30 cellular contexts compared by ENCODE assay signal in genomic region chr2:70340075-70340474, GRCh38.
"Had no signal": no experiment of that assay in that cellular context is flagged by ENCODE, and none has a peak within 500 bp of the region (broad histone marks: within the 10 kb centered on the region; RNA-seq: fewer than 3 reads in every experiment).

No MANE protein-coding gene starts in this region.

- H3K36me3 ChIP-seq: cardiac muscle cell, esophagus squamous epithelium, gastroesophageal sphincter, heart right ventricle had no signal

- H3K27ac ChIP-seq: body of pancreas, cardiac muscle cell, coronary artery, dorsolateral prefrontal cortex, esophagus squamous epithelium, gastroesophageal sphincter, heart right ventricle, VCaP had no signal

- H3K4me3 Mint-ChIP-seq: activated CD4-positive, alpha-beta memory T cell treated with anti-CD3 and anti-CD28 coated beads, Interleukin-2, amount 10 ng/mL, durations not matched to agents 7 days and 5 days; activated CD4-positive, alpha-beta T cell treated with anti-CD3 and anti-CD28 coated beads, Interleukin-2, amount 10 ng/mL, durations not matched to agents 7 days and 5 days; activated naive CD8-positive, alpha-beta T cell; activated T-cell treated with anti-CD3 and anti-CD28 coated beads, Interleukin-2, amount 50 U/mL, for 24 hours; activated T-cell treated with anti-CD3 and anti-CD28 coated beads, Interleukin-2, amount 50 U/mL, for 72 hours; central memory CD8-positive, alpha-beta T cell; dendritic cell treated with granulocyte-macrophage colony-stimulating factor and Interleukin-4, amounts not matched to agents 40 ng/mL and 50 ng/mL, for 4 days; endodermal cell; WTC11 had no signal

- H3K36me3 Mint-ChIP-seq: activated naive CD8-positive, alpha-beta T cell; WTC11 had no signal

- H3K9me3 ChIP-seq: body of pancreas, esophagus squamous epithelium, gastroesophageal sphincter, heart right ventricle had no signal

- H3K4me3 ChIP-seq: body of pancreas, cardiac muscle cell, coronary artery, dorsolateral prefrontal cortex, esophagus squamous epithelium, gastroesophageal sphincter, heart right ventricle had no signal

- H3K27me3 Mint-ChIP-seq: activated naive CD8-positive, alpha-beta T cell; activated T-cell treated with anti-CD3 and anti-CD28 coated beads, Interleukin-2, amount 50 U/mL, for 24 hours had no signal

- H3K9me3 Mint-ChIP-seq: activated CD4-positive, alpha-beta memory T cell treated with anti-CD3 and anti-CD28 coated beads, Interleukin-2, amount 10 ng/mL, durations not matched to agents 7 days and 5 days; activated CD4-positive, alpha-beta T cell treated with anti-CD3 and anti-CD28 coated beads, Interleukin-2, amount 10 ng/mL, durations not matched to agents 7 days and 5 days; activated T-cell treated with anti-CD3 and anti-CD28 coated beads, Interleukin-2, amount 50 U/mL, for 24 hours; activated T-cell treated with anti-CD3 and anti-CD28 coated beads, Interleukin-2, amount 50 U/mL, for 72 hours; central memory CD8-positive, alpha-beta T cell; dendritic cell treated with granulocyte-macrophage colony-stimulating factor and Interleukin-4, amounts not matched to agents 40 ng/mL and 50 ng/mL, for 4 days; endodermal cell; WTC11 had no signal

- H3K27ac Mint-ChIP-seq: activated CD4-positive, alpha-beta memory T cell treated with anti-CD3 and anti-CD28 coated beads, Interleukin-2, amount 10 ng/mL, durations not matched to agents 7 days and 5 days; activated CD4-positive, alpha-beta T cell treated with anti-CD3 and anti-CD28 coated beads, Interleukin-2, amount 10 ng/mL, durations not matched to agents 7 days and 5 days; activated naive CD8-positive, alpha-beta T cell; activated T-cell treated with anti-CD3 and anti-CD28 coated beads, Interleukin-2, amount 50 U/mL, for 24 hours; activated T-cell treated with anti-CD3 and anti-CD28 coated beads, Interleukin-2, amount 50 U/mL, for 72 hours; dendritic cell treated with granulocyte-macrophage colony-stimulating factor and Interleukin-4, amounts not matched to agents 40 ng/mL and 50 ng/mL, for 4 days; endodermal cell; WTC11 had no signal

- H3K4me1 Mint-ChIP-seq: activated CD4-positive, alpha-beta memory T cell treated with anti-CD3 and anti-CD28 coated beads, Interleukin-2, amount 10 ng/mL, durations not matched to agents 7 days and 5 days; central memory CD8-positive, alpha-beta T cell; WTC11 had no signal

- DNase-seq: activated CD4-positive, alpha-beta memory T cell treated with anti-CD3 and anti-CD28 coated beads, Interleukin-2, amount 10 ng/mL, durations not matched to agents 7 days and 5 days; activated CD4-positive, alpha-beta T cell treated with anti-CD3 and anti-CD28 coated beads for 1 hour; activated CD4-positive, alpha-beta T cell treated with anti-CD3 and anti-CD28 coated beads for 4 hours; activated CD4-positive, alpha-beta T cell treated with anti-CD3 and anti-CD28 coated beads, Interleukin-2, amount 10 ng/mL, durations not matched to agents 7 days and 5 days; activated CD4-positive, alpha-beta T cell treated with anti-CD3 and anti-CD28 coated beads, Interleukin-2, amount 50 U/mL, for 4 hours; activated CD8-positive, alpha-beta memory T cell treated with anti-CD3 and anti-CD28 coated beads, Interleukin-2, amount 50 U/mL, for 48 hours; activated gamma-delta T cell; activated naive CD4-positive, alpha-beta T cell; activated naive CD4-positive, alpha-beta T cell treated with anti-CD3 and anti-CD28 coated beads, Interleukin-2, amount 50 U/mL, for 16 hours; activated T-cell treated with anti-CD3 and anti-CD28 coated beads for 4 hours; activated T-cell treated with anti-CD3 and anti-CD28 coated beads, Interleukin-2, amount 50 U/mL, for 24 hours; activated T-cell treated with anti-CD3 and anti-CD28 coated beads, Interleukin-2, amount 50 U/mL, for 72 hours; amniotic stem cell; anterior cingulate cortex; body of pancreas; dorsolateral prefrontal cortex; effector memory CD4-positive, alpha-beta T cell; endodermal cell; esophagus squamous epithelium; foreskin melanocyte; heart right ventricle; T-helper 2 cell had no signal

- H3K27me3 ChIP-seq: body of pancreas, cardiac muscle cell had no signal

- H3K4me1 ChIP-seq: body of pancreas, gastroesophageal sphincter, heart right ventricle had no signal
